ENCODE assay signal across 1 cellular context in genomic region chr5:153523831-153524230, GRCh38.
TF ChIP-seq lines count a peak whose summit lies in the region.

No MANE protein-coding gene starts in this region.

TF ChIP-seq in IMR-90, 13 proteins besides CTCF, POLR2A, EP300 and RAD21:
- TF ChIP-seq USF2 (IDR thresholded peaks at IDR 0.05; ENCODE audit: low read depth, low read length) (no peak), MAFK (IDR thresholded peaks at IDR 0.05; ENCODE audit: low read depth, low read length) (no peak), RFX5 (IDR thresholded peaks at IDR 0.05; ENCODE audit: low read depth, low read length) (no peak)
